In the genomic region with DNA sequence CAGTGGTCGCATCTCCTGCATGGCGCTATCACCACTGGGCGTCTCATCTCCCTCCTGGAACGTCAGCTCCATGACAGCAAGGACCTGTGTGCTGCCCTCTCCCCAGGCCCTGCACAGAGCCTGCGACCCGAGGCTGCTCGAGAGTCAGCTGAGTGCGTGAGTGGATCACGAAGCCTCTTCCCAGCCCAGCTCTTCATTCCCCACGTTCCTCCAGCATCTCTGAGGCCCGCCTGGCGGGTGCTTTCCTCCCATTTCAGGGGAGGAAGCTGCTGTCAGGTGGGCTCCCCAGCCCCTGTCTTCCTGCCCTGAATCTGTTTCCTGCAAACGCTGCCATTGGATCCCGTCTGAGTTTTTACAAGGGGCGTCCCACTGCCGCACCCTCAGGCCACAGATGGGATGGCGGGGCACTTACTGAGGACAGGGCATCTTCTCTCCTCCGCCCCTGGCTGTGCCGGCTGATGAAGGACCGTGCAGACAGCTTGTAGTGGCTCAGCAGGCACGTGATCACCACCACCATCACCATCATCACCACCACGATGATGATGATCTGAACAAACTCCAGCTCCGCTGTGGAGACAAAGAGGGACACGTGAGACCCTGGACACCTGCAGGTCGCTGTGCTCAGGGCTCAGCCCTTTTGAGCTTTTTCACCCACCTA, we compare ENCODE assay signal across 14 cellular contexts. TPM values are rescaled to one million over a fixed set of nuclear protein-coding genes. Genes with fewer than 3 reads are reported as not detected.
DNase-seq lines count a peak whose midpoint lies in the region; ATAC-seq and TF ChIP-seq lines count a peak whose summit lies in the region.
"Had no signal": no experiment of that assay in that cellular context is flagged by ENCODE, and none has a peak within 500 bp of the region (broad histone marks: within the 10 kb centered on the region; RNA-seq: fewer than 3 reads in every experiment).

No MANE protein-coding gene starts in this region.

- DNase-seq in Calu3 (peak; percentile 4), heart left ventricle (peak; percentile 2 to 41 (median 10)), posterior cingulate gyrus (peak in 9 of 10 donors; percentile 1 to 66 (median 11)), HFFc6 (no peak), HAP-1 (ENCODE audit: low spot score in 2 of 2) (no peak)
- DNase-seq: central memory CD4-positive, alpha-beta T cell; DMS 273 treated with DMSO at 0.1 percent for 48 hours; esophagus squamous epithelium; NCI-H446; T-helper 9 cell had no signal

- H3K27ac ChIP-seq in KOPT-K1 (ENCODE audit: low read depth, low read length, poor library complexity, severe bottlenecking) = peak overlapping the region; percentile 11
- H3K27ac ChIP-seq in heart left ventricle = no peak overlapping the region
- H3K27ac ChIP-seq: esophagus squamous epithelium had no signal

- peak overlapping the region; percentile 72 for H3K27ac Mint-ChIP-seq in Calu3 (ENCODE audit: unreplicated experiment)
- no peak overlapping the region for H3K27ac Mint-ChIP-seq in HFFc6

- in situ Hi-C loops in HAP-1 (cut with MboI; ENCODE audit: low sequenced_read_pairs) = no loop called here

- H3K4me3 ChIP-seq in heart left ventricle = no peak overlapping the region
- no peak overlapping the region for H3K4me3 ChIP-seq in HAP-1
- H3K4me3 ChIP-seq: esophagus squamous epithelium had no signal

- H3K4me1 ChIP-seq in heart left ventricle (peaks cover 0 to 36% (median 6%) of the 10 kb centered on the region in 12 donors), HAP-1 (no peaks in the 10 kb centered on the region)

- WGBS in heart left ventricle, 4 donors = 83 to 91% (median 89%) methylated on average over 20 to 25 of the region's 25 CpGs

- no peaks in the 10 kb centered on the region for H3K9me3 ChIP-seq in KOPT-K1 (ENCODE audit: insufficient read depth, low read length, poor library complexity, severe bottlenecking)
- H3K9me3 ChIP-seq in heart left ventricle = no peaks in the 10 kb centered on the region
- H3K9me3 ChIP-seq in HAP-1 = no peaks in the 10 kb centered on the region
- H3K9me3 ChIP-seq: esophagus squamous epithelium had no signal

- no peak for TF ChIP-seq CTCF in Calu3 (IDR thresholded peaks at IDR 0.05; ENCODE audit: unreplicated experiment)
- TF ChIP-seq CTCF in heart left ventricle (IDR thresholded peaks at IDR 0.05) = no peak
- TF ChIP-seq CTCF in HFFc6 (IDR thresholded peaks at IDR 0.05) = no peak

- no peaks in the 10 kb centered on the region for H3K27me3 Mint-ChIP-seq in Calu3 (ENCODE audit: unreplicated experiment)
- no peaks in the 10 kb centered on the region; the same call in 1 of the 2 replicates for H3K27me3 Mint-ChIP-seq in HFFc6 (ENCODE audit: insufficient read depth)

- no TSS peak for BruUV-seq in Calu3 (replicated peaks; lab: Mats Ljungman, UMichigan)

- H3K27me3 ChIP-seq in heart left ventricle (no peaks in the 10 kb centered on the region), HAP-1 (ENCODE audit: low read depth) (no peaks in the 10 kb centered on the region)
- H3K27me3 ChIP-seq: esophagus squamous epithelium had no signal

- H3K9me3 Mint-ChIP-seq in Calu3 (ENCODE audit: low read depth, unreplicated experiment) (no peaks in the 10 kb centered on the region), HFFc6 (no peaks in the 10 kb centered on the region)

- CTCF ChIA-PET in Calu3 (lab: Charles Lee) = interaction anchor here (1.9 kb wide), 1 partner anchor 37 kb away, joined by 5 read pairs; no protein-coding TSS in a partner anchor

- intact Hi-C loops in Calu3 (cut with micrococcal nuclease; ENCODE audit: unreplicated experiment) = no loop called here
- intact Hi-C loops in heart left ventricle (cut with DNase I) = loop anchor here in 7 of 10 donors (5.0 to 10.0 kb wide), 8 partner anchors 48 to 516 kb away; no protein-coding TSS in a partner anchor
- intact Hi-C loops in posterior cingulate gyrus (cut with DNase I) = no loop called here

- H3K4me1 Mint-ChIP-seq in Calu3 (ENCODE audit: low read depth, unreplicated experiment) (peaks cover 76% of the 10 kb centered on the region), HFFc6 (ENCODE audit: low read depth) (no peaks in the 10 kb centered on the region)

- peak overlapping the region; percentile 31 for H3K4me3 Mint-ChIP-seq in Calu3 (ENCODE audit: low read depth, unreplicated experiment)
- no peak overlapping the region for H3K4me3 Mint-ChIP-seq in HFFc6

- H3K36me3 Mint-ChIP-seq in Calu3 (ENCODE audit: insufficient read depth, unreplicated experiment) (peaks cover 100% of the 10 kb centered on the region), HFFc6 (ENCODE audit: low read depth) (no peaks in the 10 kb centered on the region)

- H3K36me3 ChIP-seq in KOPT-K1 (ENCODE audit: insufficient read depth, low read length) (peaks cover 43% of the 10 kb centered on the region), heart left ventricle (peaks cover 0 to 37% (median 16%) of the 10 kb centered on the region in 9 donors), HAP-1 (replicated peaks) (no peaks in the 10 kb centered on the region)

- ATAC-seq in heart left ventricle (no peak), GM19395 (IDR thresholded peaks at IDR 0.05; ENCODE audit: unreplicated experiment) (no peak), GM19324 (IDR thresholded peaks at IDR 0.05; ENCODE audit: low FRiP score, unreplicated experiment) (no peak)

- TF ChIP-seq POLR2A in heart left ventricle (IDR thresholded peaks at IDR 0.05) = no peak

RNA-seq across cellular contexts. Expression of a gene that starts 39.0 kb away (rescaled TPM):
- total RNA-seq in Calu3 (2022) = 2.9 and 12.5 TPM in 2 replicates
- 1 to 10 TPM in 2 of 9 donors, under 1 TPM in 2, not detected in 5; 0.21 to 1.7 (median 0.90) TPM for total RNA-seq in heart left ventricle
- polyA plus RNA-seq in heart left ventricle = under 1 TPM in 1 of 2 donors, not detected in 1; 0.15 TPM
- total RNA-seq in HFFc6 (2021; fragmentation: NEBNext Ultra II Directional; extraction: Animal tissue kit (Norgen Biotek cat#: 25700)) = not detected
- polyA plus RNA-seq: neural cell had no signal

RNA-seq across cellular contexts. Expression of a gene that starts 50.6 kb away (rescaled TPM):
- 732 and 1,302 TPM in 2 replicates for total RNA-seq in Calu3 (2022)
- 10 to 100 TPM; 25.1 to 91.4 (median 30.0) TPM for total RNA-seq in heart left ventricle
- polyA plus RNA-seq in heart left ventricle = 100 to 1,000 TPM in 1 of 2 donors, 10 to 100 TPM in 1; 12.6 to 115 TPM
- total RNA-seq in HFFc6 (2021; fragmentation: NEBNext Ultra II Directional; extraction: Animal tissue kit (Norgen Biotek cat#: 25700)) = 1 to 10 TPM; 4.7 to 8.0 (median 5.3) TPM

Comparison
In these comparisons a context has a peak if more than half of its experiments do, and no peak if none do; other contexts are left out.
1. DNase-seq: peak in Calu3 (single experiment), heart left ventricle (5 of 5) and posterior cingulate gyrus (9 of 10); none in HFFc6 (single experiment) and HAP-1 (0 of 2).
2. intact Hi-C loops: an anchor here in heart left ventricle (5.0 to 10.0 kb wide); none called in Calu3 and posterior cingulate gyrus.